1 cellular context compared by ENCODE assay signal in the genomic region with DNA sequence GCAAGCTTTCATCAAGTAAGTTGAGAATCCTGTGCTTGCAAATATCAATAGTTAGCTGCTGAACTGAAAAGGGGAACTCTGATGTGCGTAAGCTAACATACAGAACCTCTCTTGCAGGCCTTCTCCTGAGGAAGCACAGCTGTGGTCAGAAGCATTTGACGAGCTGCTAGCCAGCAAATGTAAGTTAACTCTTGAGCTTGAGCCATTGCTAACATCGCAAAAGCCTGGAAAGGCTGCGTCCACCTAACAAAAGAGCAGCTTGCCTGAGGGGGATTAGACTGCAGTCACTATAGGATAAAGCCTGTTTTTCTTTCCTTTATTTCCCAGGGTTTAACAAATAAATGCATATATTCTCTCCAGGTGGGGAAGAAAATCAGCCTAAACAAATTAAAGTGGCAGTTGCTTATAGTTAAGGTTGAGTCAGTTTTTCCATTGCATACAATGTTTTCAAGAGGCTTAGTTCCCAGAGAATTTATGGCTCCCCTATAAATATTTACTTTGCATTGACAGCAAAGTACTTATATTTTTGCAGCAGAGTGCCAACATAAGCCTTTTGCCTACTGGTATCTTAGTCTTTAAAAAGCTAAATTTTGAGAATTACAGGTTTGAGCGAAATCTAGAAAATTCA.
TF ChIP-seq lines count a peak whose summit lies in the region.

No MANE protein-coding gene starts in this region.

TF ChIP-seq in H1, 55 proteins besides CTCF, POLR2A, EP300 and RAD21:
- TF ChIP-seq JUND (IDR thresholded peaks at IDR 0.05; ENCODE audit: low read length) (peak; percentile 16; the same call in 1 of the 2 replicates), NANOG (IDR thresholded peaks at IDR 0.05; ENCODE audit: insufficient read depth, low read depth, low read length, poor library complexity, severe bottlenecking) (no peak)
